14 cellular contexts compared by ENCODE assay signal in the genomic region with DNA sequence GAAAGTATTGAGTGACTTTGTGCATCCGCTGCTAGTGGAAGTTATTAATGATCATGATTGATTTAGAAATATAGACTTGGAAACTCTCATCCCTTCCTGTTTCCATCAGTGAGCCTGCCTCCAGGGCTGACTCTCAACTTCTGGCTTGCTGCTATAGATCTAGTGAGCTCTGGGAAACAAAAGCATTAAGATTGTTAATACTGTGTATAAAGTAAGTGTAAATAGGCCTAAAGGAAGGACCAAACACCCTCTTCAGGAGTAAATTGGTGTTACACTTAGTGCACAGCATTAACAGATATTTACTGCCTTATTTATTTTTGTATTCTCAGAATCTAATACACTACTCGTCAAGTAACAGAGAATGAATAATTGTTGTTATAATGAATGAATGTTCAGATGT.
DNase-seq lines count a peak whose midpoint lies in the region; ATAC-seq and TF ChIP-seq lines count a peak whose summit lies in the region.
"Had no signal": no experiment of that assay in that cellular context is flagged by ENCODE, and none has a peak within 500 bp of the region (broad histone marks: within the 10 kb centered on the region; RNA-seq: fewer than 3 reads in every experiment).

No MANE protein-coding gene starts in this region.

- TF ChIP-seq CTCF in NB4 (IDR thresholded peaks at IDR 0.05; ENCODE audit: low read depth, low read length) (no peak), brain microvascular endothelial cell (IDR thresholded peaks at IDR 0.05; ENCODE audit: low read depth, low read length, missing control alignments) (peak; percentile 13)

- DNase-seq in NB4 (ENCODE audit: low read depth): peak; percentile 6
- DNase-seq in brain microvascular endothelial cell: no peak
- peak; percentile 9 for DNase-seq in myocyte (ENCODE audit: low read depth)
- no peak for DNase-seq in A172 (ENCODE audit: low spot score)
- no peak for DNase-seq in NCI-H2196 (lab: John Stamatoyannopoulos, UW; ENCODE audit: unreplicated experiment)
- DNase-seq: activated CD4-positive, alpha-beta T cell treated with anti-CD3 and anti-CD28 coated beads, Interleukin-2, amount 50 U/mL, for 1 hour; cerebellar nuclear complex; NCI-H187 treated with DMSO at 0.1 percent for 48 hours; nucleus accumbens; SJCRH30 had no signal

- no peaks in the 10 kb centered on the region for H3K36me3 ChIP-seq in brain microvascular endothelial cell (replicated peaks)
- H3K36me3 ChIP-seq: SJCRH30 had no signal

- peak; percentile 44 for ATAC-seq in GM18498 (IDR thresholded peaks at IDR 0.05; ENCODE audit: unreplicated experiment)
- ATAC-seq in GM19397 (IDR thresholded peaks at IDR 0.05; ENCODE audit: unreplicated experiment): no peak
- no peak for ATAC-seq in HG03175 (IDR thresholded peaks at IDR 0.05; ENCODE audit: unreplicated experiment)
- ATAC-seq: stimulated activated memory B cell treated with anti-CD40 and anti-IgM and Interleukin-4, amounts not matched to agents 10 μg/mL and 1 μg/mL and 100 μg/mL, for 72 hours had no signal

- in situ Hi-C loops in brain microvascular endothelial cell (cut with HindIII; ENCODE audit: low pct_ligation_motif_present, low sequenced_read_pairs): no loop called here

- H3K4me3 ChIP-seq in NB4 (ENCODE audit: low read depth, low read length): no peak overlapping the region
- no peak overlapping the region for H3K4me3 ChIP-seq in brain microvascular endothelial cell (ENCODE audit: low read depth, low read length)
- H3K4me3 ChIP-seq: SJCRH30 had no signal

- no peaks in the 10 kb centered on the region for H3K27me3 ChIP-seq in brain microvascular endothelial cell (replicated peaks)

- no peak for TF ChIP-seq POLR2A in NB4 (IDR thresholded peaks at IDR 0.05; ENCODE audit: extremely low read depth, insufficient read length)

- no peak overlapping the region for H3K27ac ChIP-seq in brain microvascular endothelial cell
- H3K27ac ChIP-seq: SJCRH30 had no signal

Comparison
In these comparisons a context has a peak if more than half of its experiments do, and no peak if none do; other contexts are left out.
1. DNase-seq: peak in NB4 (single experiment) and myocyte (single experiment); none in brain microvascular endothelial cell (single experiment), A172 (single experiment) and NCI-H2196 (single experiment).